16 cellular contexts compared by ENCODE assay signal in the genomic region with DNA sequence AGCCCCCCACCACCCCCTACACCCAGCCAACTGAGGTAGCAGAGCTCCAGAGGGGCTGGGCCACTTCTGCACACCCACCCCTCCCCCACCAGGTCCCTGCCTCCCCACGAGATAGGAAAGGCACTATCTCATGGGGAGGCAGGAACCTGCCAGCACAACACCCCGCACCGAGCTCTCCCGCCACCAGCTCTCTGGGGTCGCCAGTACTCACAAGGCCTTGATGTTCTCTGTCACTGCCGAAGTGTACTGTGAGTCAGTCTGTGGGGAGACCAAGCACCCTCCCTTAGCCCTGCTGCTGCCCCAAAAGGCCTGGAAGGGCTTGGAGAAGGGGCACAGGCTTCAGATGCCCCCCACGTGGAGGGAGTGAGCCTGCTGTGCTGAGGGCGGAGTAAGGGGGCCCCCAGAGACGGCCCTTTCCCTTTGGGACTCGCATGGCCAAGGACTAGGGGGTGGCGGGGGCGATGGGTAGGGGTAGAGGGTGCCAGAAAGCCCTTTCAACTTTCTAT.
"Had no signal": no experiment of that assay in that cellular context is flagged by ENCODE, and none has a peak within 500 bp of the region (broad histone marks: within the 10 kb centered on the region; RNA-seq: fewer than 3 reads in every experiment).

No MANE protein-coding gene starts in this region.

- H3K9me3 ChIP-seq: heart right ventricle had no signal

- ATAC-seq: activated CD4-positive, alpha-beta T cell treated with anti-CD3 and anti-CD28 coated beads for 36 hours; activated T-cell treated with anti-CD3 and anti-CD28 coated beads, Interleukin-2, amount 50 U/mL, for 72 hours; heart right ventricle; left colon; stimulated activated naive CD8-positive, alpha-beta T cell treated with anti-CD3 and anti-CD28 coated beads, Interleukin-15, Interleukin-2, amounts not matched to agents 100 U/mL and 50 U/mL, for 24 hours had no signal

- H3K27ac ChIP-seq: heart right ventricle had no signal

- H3K4me3 ChIP-seq: heart right ventricle had no signal

- DNase-seq: activated B cell treated with CpG ODN at 0.5 μM for 24 hours; activated CD4-positive, alpha-beta memory T cell treated with anti-CD3 and anti-CD28 coated beads for 36 hours; activated CD4-positive, alpha-beta T cell treated with anti-CD3 and anti-CD28 coated beads for 36 hours; activated gamma-delta T cell treated with Interleukin-2 at 50 U/mL for 16 hours; activated T-cell treated with anti-CD3 and anti-CD28 coated beads, Interleukin-2, amount 50 U/mL, for 72 hours; aorta; effector CD4-positive, alpha-beta T cell; foreskin fibroblast; heart right ventricle; islet precursor cell; retina; stimulated activated CD4-positive, alpha-beta T cell treated with anti-CD3 and anti-CD28 coated beads, Interleukin-12 subunit alpha, Interleukin-12 subunit beta, amount 100 ng/mL, for 4 hours; stimulated activated CD4-positive, alpha-beta T cell treated with anti-CD3 and anti-CD28 coated beads, Interleukin-4, amount 100 ng/mL, for 4 hours; stimulated activated naive CD8-positive, alpha-beta T cell treated with anti-CD3 and anti-CD28 coated beads, Interleukin-15, Interleukin-2, amounts not matched to agents 100 U/mL and 50 U/mL, for 24 hours; T-helper 9 cell had no signal

- H3K27me3 ChIP-seq: heart right ventricle had no signal
